In genomic region chr9:86304236-86304730, GRCh38 we compare ENCODE assay signal across 22 cellular contexts. TPM values are rescaled to one million over a fixed set of nuclear protein-coding genes. Genes with fewer than 3 reads are reported as not detected.
DNase-seq lines count a peak whose midpoint lies in the region; ATAC-seq and TF ChIP-seq lines count a peak whose summit lies in the region.
"Had no signal": no experiment of that assay in that cellular context is flagged by ENCODE, and none has a peak within 500 bp of the region (broad histone marks: within the 10 kb centered on the region; RNA-seq: fewer than 3 reads in every experiment).

No MANE protein-coding gene starts in this region.

- H3K27me3 Mint-ChIP-seq in activated CD4-positive, alpha-beta T cell treated with anti-CD3 and anti-CD28 coated beads for 36 hours = no peaks in the 10 kb centered on the region
- H3K27me3 Mint-ChIP-seq in activated naive CD8-positive, alpha-beta T cell treated with anti-CD3 and anti-CD28 coated beads, Interleukin-2, amount 50 U/mL, for 24 hours = no peaks in the 10 kb centered on the region
- H3K27me3 Mint-ChIP-seq in nephron (ENCODE audit: low read depth) = no peaks in the 10 kb centered on the region
- H3K27me3 Mint-ChIP-seq: stimulated activated naive CD8-positive, alpha-beta T cell treated with anti-CD3 and anti-CD28 coated beads, Interleukin-15, amount 100 ng/mL, for 72 hours had no signal

- H3K4me3 Mint-ChIP-seq in activated CD4-positive, alpha-beta T cell treated with anti-CD3 and anti-CD28 coated beads for 36 hours = no peak overlapping the region
- no peak overlapping the region for H3K4me3 Mint-ChIP-seq in activated naive CD8-positive, alpha-beta T cell treated with anti-CD3 and anti-CD28 coated beads, Interleukin-2, amount 50 U/mL, for 24 hours
- H3K4me3 Mint-ChIP-seq in nephron = no peak overlapping the region
- H3K4me3 Mint-ChIP-seq: CD14-positive monocyte had no signal

- H3K9me3 ChIP-seq in HUES6 (ENCODE audit: control insufficient read depth, insufficient read depth, low read depth, low read length) = no peaks in the 10 kb centered on the region
- H3K9me3 ChIP-seq: heart right ventricle, MG63, neutrophil, uterus had no signal

- H3K9me3 Mint-ChIP-seq in activated CD4-positive, alpha-beta T cell treated with anti-CD3 and anti-CD28 coated beads for 36 hours (ENCODE audit: low read depth) = no peaks in the 10 kb centered on the region
- no peaks in the 10 kb centered on the region for H3K9me3 Mint-ChIP-seq in activated naive CD8-positive, alpha-beta T cell treated with anti-CD3 and anti-CD28 coated beads, Interleukin-2, amount 50 U/mL, for 24 hours
- no peaks in the 10 kb centered on the region for H3K9me3 Mint-ChIP-seq in nephron
- H3K9me3 Mint-ChIP-seq: activated T-helper 1 cell treated with anti-CD3 and anti-CD28 coated beads, Interleukin-12 subunit alpha, Interleukin-12 subunit beta, Interleukin-2, Interleukin-4 antibody, amounts not matched to agents 30 ng/mL and 10 ng/mL and 1 ng/mL, durations not matched to agents 14 hours and 24 hours and 36 hours; stimulated activated naive CD8-positive, alpha-beta T cell treated with anti-CD3 and anti-CD28 coated beads, Interleukin-15, amount 100 ng/mL, for 72 hours had no signal

- intact Hi-C loops in activated CD4-positive, alpha-beta T cell treated with anti-CD3 and anti-CD28 coated beads for 36 hours (cut with DNase I, micrococcal nuclease) = loop anchor here in 1 of 2 experiments (5.0 kb wide), 1 partner anchor 48 kb away; the partner anchor contains the start of gene TUT7

- no peak for TF ChIP-seq CTCF in nephron (IDR thresholded peaks at IDR 0.05; ENCODE audit: unreplicated experiment in 3 of 3)

- H3K4me1 Mint-ChIP-seq in activated CD4-positive, alpha-beta T cell treated with anti-CD3 and anti-CD28 coated beads for 36 hours = peaks cover 22% of the 10 kb centered on the region
- H3K4me1 Mint-ChIP-seq in activated naive CD8-positive, alpha-beta T cell treated with anti-CD3 and anti-CD28 coated beads, Interleukin-2, amount 50 U/mL, for 24 hours = peaks cover 17% of the 10 kb centered on the region
- H3K4me1 Mint-ChIP-seq in nephron = peaks cover 11% of the 10 kb centered on the region
- H3K4me1 Mint-ChIP-seq: CD14-positive monocyte had no signal

- POLR2A ChIA-PET in activated CD4-positive, alpha-beta T cell treated with anti-CD3 and anti-CD28 coated beads for 36 hours (lab: Charles Lee) = no interaction called here

- H3K27me3 ChIP-seq in HUES6 (ENCODE audit: control insufficient read depth, insufficient read depth, low read length) = no peaks in the 10 kb centered on the region
- H3K27me3 ChIP-seq: heart right ventricle, MG63, neutrophil, uterus had no signal

- H3K27ac ChIP-seq in HUES6 (ENCODE audit: low read depth, low read length) = peak overlapping the region; percentile 84
- H3K27ac ChIP-seq: heart right ventricle, neutrophil, uterus had no signal

- H3K4me1 ChIP-seq in HUES6 (ENCODE audit: control insufficient read depth, insufficient read depth, low read length) = peaks cover 15% of the 10 kb centered on the region
- H3K4me1 ChIP-seq: uterus had no signal

- no peak overlapping the region for H3K9ac ChIP-seq in HUES6 (ENCODE audit: low read length)

- H3K36me3 Mint-ChIP-seq in activated CD4-positive, alpha-beta T cell treated with anti-CD3 and anti-CD28 coated beads for 36 hours (ENCODE audit: low read depth) = peaks cover 58% of the 10 kb centered on the region
- H3K36me3 Mint-ChIP-seq in activated naive CD8-positive, alpha-beta T cell treated with anti-CD3 and anti-CD28 coated beads, Interleukin-2, amount 50 U/mL, for 24 hours (ENCODE audit: low read depth) = peaks cover 64% of the 10 kb centered on the region
- peaks cover 71% of the 10 kb centered on the region for H3K36me3 Mint-ChIP-seq in nephron (ENCODE audit: low read depth)

- H3K27ac Mint-ChIP-seq in activated CD4-positive, alpha-beta T cell treated with anti-CD3 and anti-CD28 coated beads for 36 hours = peak overlapping the region; percentile 67
- H3K27ac Mint-ChIP-seq in activated naive CD8-positive, alpha-beta T cell treated with anti-CD3 and anti-CD28 coated beads, Interleukin-2, amount 50 U/mL, for 24 hours = peak overlapping the region; percentile 83
- H3K27ac Mint-ChIP-seq in nephron = peak overlapping the region; percentile 10 to 54 (median 23)

- CTCF ChIA-PET in activated CD4-positive, alpha-beta T cell treated with anti-CD3 and anti-CD28 coated beads for 36 hours (lab: Charles Lee) = no interaction called here

- ATAC-seq in activated CD4-positive, alpha-beta T cell treated with anti-CD3 and anti-CD28 coated beads for 36 hours = no peak
- ATAC-seq in activated naive CD8-positive, alpha-beta T cell treated with anti-CD3 and anti-CD28 coated beads, Interleukin-2, amount 50 U/mL, for 24 hours = no peak
- ATAC-seq in GM18873 (IDR thresholded peaks at IDR 0.05; ENCODE audit: low FRiP score, unreplicated experiment) (no peak), HG03354 (IDR thresholded peaks at IDR 0.05; ENCODE audit: poor library complexity, severe bottlenecking, unreplicated experiment) (no peak)
- ATAC-seq: heart right ventricle, right cardiac atrium had no signal

- no peak overlapping the region for H3K4me3 ChIP-seq in HUES6 (ENCODE audit: low read depth, low read length)
- H3K4me3 ChIP-seq: heart right ventricle, MG63, uterus had no signal

- H3K36me3 ChIP-seq in HUES6 (ENCODE audit: control insufficient read depth, insufficient read depth, low read length) = peaks cover 71% of the 10 kb centered on the region
- H3K36me3 ChIP-seq: uterus had no signal

- DNase-seq in activated CD4-positive, alpha-beta T cell treated with anti-CD3 and anti-CD28 coated beads for 36 hours = no peak
- no peak for DNase-seq in activated CD4-positive, alpha-beta T cell treated with anti-CD3 and anti-CD28 coated beads for 48 hours
- DNase-seq in activated naive CD8-positive, alpha-beta T cell treated with anti-CD3 and anti-CD28 coated beads, Interleukin-2, amount 50 U/mL, for 24 hours = no peak
- no peak for DNase-seq in DMS79 (lab: John Stamatoyannopoulos, UW)
- DNase-seq: cerebellar nuclear complex; DND-41; heart right ventricle; mesendoderm; MG63; NCI-H187; right cardiac atrium; SHP77 treated with DMSO at 0.1 percent for 48 hours; stimulated activated CD4-positive, alpha-beta T cell treated with anti-CD3 and anti-CD28 coated beads, Interleukin-15, amount 100 ng/mL, for 24 hours; stimulated activated naive CD8-positive, alpha-beta T cell treated with anti-CD3 and anti-CD28 coated beads, Interleukin-15, amount 100 ng/mL, for 72 hours; uterus had no signal

RNA-seq across cellular contexts. Expression of gene ISCA1, which starts 21.9 kb away (rescaled TPM):
- total RNA-seq in activated CD4-positive, alpha-beta T cell treated with anti-CD3 and anti-CD28 coated beads for 36 hours = 10 to 100 TPM; 27.1 to 27.4 TPM

RNA-seq across cellular contexts. Expression of gene C9orf153, which starts 44.8 kb away (rescaled TPM):
- total RNA-seq in activated CD4-positive, alpha-beta T cell treated with anti-CD3 and anti-CD28 coated beads for 36 hours = under 1 TPM; 0.25 to 0.46 TPM

RNA-seq across cellular contexts. Expression of gene TUT7, which starts 49.9 kb away (rescaled TPM):
- total RNA-seq in activated CD4-positive, alpha-beta T cell treated with anti-CD3 and anti-CD28 coated beads for 36 hours = 10 to 100 TPM; 31.5 to 39.2 TPM

Comparison
In these comparisons a context has a peak if more than half of its experiments do, and no peak if none do; other contexts are left out.
1. H3K27ac Mint-ChIP-seq: peak in every context shown above with its lines; median percentile 83 in activated naive CD8-positive, alpha-beta T cell treated with anti-CD3 and anti-CD28 coated beads, Interleukin-2, amount 50 U/mL, for 24 hours; 67 in activated CD4-positive, alpha-beta T cell treated with anti-CD3 and anti-CD28 coated beads for 36 hours; 23 in nephron.